Comparison of ENCODE assay signal across 1 cellular context in genomic region chr1:178745260-178745659, GRCh38.
TF ChIP-seq lines count a peak whose summit lies in the region.

No MANE protein-coding gene starts in this region.

TF ChIP-seq in liver, 16 proteins besides CTCF, POLR2A, EP300 and RAD21 (continued from another document):
- TF ChIP-seq REST (IDR thresholded peaks at IDR 0.05) (no peak), GABPA (IDR thresholded peaks at IDR 0.05 in 1 of 2, conservative IDR thresholded peaks at IDR 0.05 in 1 of 2) (peak in 1 of 2 donors; percentile 12), YY1 (IDR thresholded peaks at IDR 0.05) (peak; percentile 79), ZBTB33 (IDR thresholded peaks at IDR 0.05) (peak; percentile 29), SP1 (IDR thresholded peaks at IDR 0.05) (peak; percentile 71), HNF4G (IDR thresholded peaks at IDR 0.05) (peak; percentile 70)
TF ChIP-seq in liver: peak in this region for 10.
